Comparison of ENCODE assay signal across 8 cellular contexts in the genomic region with DNA sequence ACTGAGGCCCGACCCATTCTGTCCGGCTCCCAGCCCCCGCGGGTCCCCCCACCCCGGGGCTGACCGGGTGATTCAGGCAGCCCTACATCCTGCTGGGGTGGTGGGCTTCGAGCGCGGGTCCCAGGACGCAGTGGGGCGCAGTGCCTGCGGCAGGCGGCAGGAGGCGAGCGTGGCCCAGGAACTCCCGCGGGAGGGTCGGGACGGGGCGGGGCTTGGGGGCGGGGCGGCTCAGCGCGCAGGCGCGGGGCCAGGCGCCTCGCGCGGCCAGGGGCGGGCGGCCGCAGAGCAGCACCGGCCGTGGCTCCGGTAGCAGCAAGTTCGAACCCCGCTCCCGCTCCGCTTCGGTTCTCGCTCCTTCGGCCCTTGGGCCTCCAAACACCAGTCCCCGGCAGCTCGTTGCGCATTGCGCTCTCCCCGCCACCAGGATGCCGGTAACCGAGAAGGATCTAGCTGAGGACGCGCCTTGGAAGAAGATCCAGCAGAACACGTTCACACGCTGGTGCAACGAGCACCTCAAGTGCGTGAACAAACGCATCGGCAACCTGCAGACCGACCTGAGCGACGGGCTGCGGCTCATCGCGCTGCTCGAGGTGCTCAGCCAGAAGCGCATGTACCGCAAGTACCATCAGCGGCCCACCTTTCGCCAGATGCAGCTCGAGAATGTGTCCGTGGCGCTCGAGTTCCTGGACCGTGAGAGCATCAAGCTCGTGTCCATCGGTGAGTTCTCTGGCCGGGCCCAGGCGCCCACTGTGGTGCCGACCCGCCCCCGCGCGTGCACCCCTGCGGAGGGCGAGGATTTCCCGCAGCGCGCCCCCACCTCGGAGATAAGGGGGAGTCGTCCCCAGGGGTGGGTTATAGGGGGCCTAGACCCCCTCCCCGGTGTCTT. TPM values are rescaled to one million over a fixed set of nuclear protein-coding genes. Genes with fewer than 3 reads are reported as not detected.
DNase-seq lines count a peak whose midpoint lies in the region; ATAC-seq and TF ChIP-seq lines count a peak whose summit lies in the region.

A gene with protein sequence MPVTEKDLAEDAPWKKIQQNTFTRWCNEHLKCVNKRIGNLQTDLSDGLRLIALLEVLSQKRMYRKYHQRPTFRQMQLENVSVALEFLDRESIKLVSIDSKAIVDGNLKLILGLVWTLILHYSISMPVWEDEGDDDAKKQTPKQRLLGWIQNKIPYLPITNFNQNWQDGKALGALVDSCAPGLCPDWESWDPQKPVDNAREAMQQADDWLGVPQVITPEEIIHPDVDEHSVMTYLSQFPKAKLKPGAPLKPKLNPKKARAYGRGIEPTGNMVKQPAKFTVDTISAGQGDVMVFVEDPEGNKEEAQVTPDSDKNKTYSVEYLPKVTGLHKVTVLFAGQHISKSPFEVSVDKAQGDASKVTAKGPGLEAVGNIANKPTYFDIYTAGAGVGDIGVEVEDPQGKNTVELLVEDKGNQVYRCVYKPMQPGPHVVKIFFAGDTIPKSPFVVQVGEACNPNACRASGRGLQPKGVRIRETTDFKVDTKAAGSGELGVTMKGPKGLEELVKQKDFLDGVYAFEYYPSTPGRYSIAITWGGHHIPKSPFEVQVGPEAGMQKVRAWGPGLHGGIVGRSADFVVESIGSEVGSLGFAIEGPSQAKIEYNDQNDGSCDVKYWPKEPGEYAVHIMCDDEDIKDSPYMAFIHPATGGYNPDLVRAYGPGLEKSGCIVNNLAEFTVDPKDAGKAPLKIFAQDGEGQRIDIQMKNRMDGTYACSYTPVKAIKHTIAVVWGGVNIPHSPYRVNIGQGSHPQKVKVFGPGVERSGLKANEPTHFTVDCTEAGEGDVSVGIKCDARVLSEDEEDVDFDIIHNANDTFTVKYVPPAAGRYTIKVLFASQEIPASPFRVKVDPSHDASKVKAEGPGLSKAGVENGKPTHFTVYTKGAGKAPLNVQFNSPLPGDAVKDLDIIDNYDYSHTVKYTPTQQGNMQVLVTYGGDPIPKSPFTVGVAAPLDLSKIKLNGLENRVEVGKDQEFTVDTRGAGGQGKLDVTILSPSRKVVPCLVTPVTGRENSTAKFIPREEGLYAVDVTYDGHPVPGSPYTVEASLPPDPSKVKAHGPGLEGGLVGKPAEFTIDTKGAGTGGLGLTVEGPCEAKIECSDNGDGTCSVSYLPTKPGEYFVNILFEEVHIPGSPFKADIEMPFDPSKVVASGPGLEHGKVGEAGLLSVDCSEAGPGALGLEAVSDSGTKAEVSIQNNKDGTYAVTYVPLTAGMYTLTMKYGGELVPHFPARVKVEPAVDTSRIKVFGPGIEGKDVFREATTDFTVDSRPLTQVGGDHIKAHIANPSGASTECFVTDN (N-terminal part only) (plus strand): TSS at position 283 of the 886 bp plus-strand sequence. CDS start 143 bp downstream, at position 426.

- ATAC-seq in GM19035 (IDR thresholded peaks at IDR 0.05; ENCODE audit: unreplicated experiment): peak; percentile 70
- ATAC-seq in HG03520 (IDR thresholded peaks at IDR 0.05; ENCODE audit: unreplicated experiment): peak; percentile 68

- H3K27ac ChIP-seq in SJCRH30 (no peak within 1 kb of the TSS), neuronal stem cell (replicated peaks; ENCODE audit: low read length) (no peak within 1 kb of the TSS), substantia nigra (ENCODE audit: low read depth, low read length, poor library complexity, severe bottlenecking) (peak within 1 kb of the TSS; percentile 75)

- peak within 1 kb of the TSS; percentile 98 for H4K8ac ChIP-seq in neuronal stem cell (ENCODE audit: low read depth, low read length)

- H4K91ac ChIP-seq in neuronal stem cell (ENCODE audit: low read depth, low read length, poor library complexity): no peak within 1 kb of the TSS

- peak within 1 kb of the TSS; percentile 80 for H2AK5ac ChIP-seq in neuronal stem cell (ENCODE audit: low read depth, low read length)

- H2BK12ac ChIP-seq in neuronal stem cell (ENCODE audit: low read length): peak within 1 kb of the TSS; percentile 76

- peak within 1 kb of the TSS; percentile 98 for H2AFZ ChIP-seq in neuronal stem cell (ENCODE audit: low read length)

- H3K23ac ChIP-seq in neuronal stem cell (ENCODE audit: low read depth, low read length, poor library complexity): peak within 1 kb of the TSS; percentile 94

- no CpG with 5 or more reads among the region's 91 CpGs for WGBS in neuronal stem cell (ENCODE audit: extremely low coverage in 2 of 2, insufficient read length in 2 of 2, insufficient replicate concordance in 1 of 2), 2 donors

- no peaks in the 10 kb centered on the region for H3K9me3 ChIP-seq in BE2C
- no peaks in the 10 kb centered on the region for H3K9me3 ChIP-seq in SJCRH30 (replicated peaks)
- H3K9me3 ChIP-seq in neuronal stem cell (replicated peaks in 1 of 2; ENCODE audit: control insufficient read depth in 2 of 2, insufficient read depth in 1 of 2, low read depth in 1 of 2, low read length in 2 of 2): no peaks in the 10 kb centered on the region

- H3K4me3 ChIP-seq in BE2C (ENCODE audit: low read depth, low read length) (peak within 1 kb of the TSS; percentile 87), SJCRH30 (peak within 1 kb of the TSS; percentile 79), neuronal stem cell (ENCODE audit: low read length in 2 of 2) (peak within 1 kb of the TSS; percentile 91 to 93)

- no peak within 1 kb of the TSS for H3K4ac ChIP-seq in neuronal stem cell (ENCODE audit: low read length)

- peak; percentile 42 for TF ChIP-seq CTCF in BE2C (IDR thresholded peaks at IDR 0.05; ENCODE audit: low read depth, low read length)

- peak within 1 kb of the TSS; percentile 99 for H3K9ac ChIP-seq in neuronal stem cell (ENCODE audit: low read depth, low read length, poor library complexity)

- peak within 1 kb of the TSS; percentile 91 for H2BK5ac ChIP-seq in neuronal stem cell (ENCODE audit: low read length)

- H3K4me2 ChIP-seq in neuronal stem cell (ENCODE audit: insufficient read depth, low read length, poor library complexity, severe bottlenecking): peak within 1 kb of the TSS; percentile 86

- H3K4me1 ChIP-seq in BE2C (no peaks in the 10 kb centered on the region), SJCRH30 (peaks cover 12% of the 10 kb centered on the region), neuronal stem cell (ENCODE audit: control insufficient read depth in 2 of 2, insufficient read depth in 1 of 2, low read depth in 1 of 2, low read length in 2 of 2) (peaks cover 7 to 9% of the 10 kb centered on the region in 2 donors)

- DNase-seq in BE2C (peak; percentile 78), SJCRH30 (peak; percentile 51 to 73), foreskin melanocyte (peak; percentile 34), neuronal stem cell (ENCODE audit: low spot score) (peak; percentile 68), substantia nigra (lab: John Stamatoyannopoulos, UW) (peak in 46 of 49 donors; percentile 18 to 86 (median 65))
- peak; percentile 70 for DNase-seq in activated gamma-delta T cell treated with anti-CD3 and anti-CD28 coated beads, Interleukin-2, amount 50 U/mL, for 16 hours (ENCODE audit: low read depth)

- no peaks in the 10 kb centered on the region for H3K36me3 ChIP-seq in BE2C
- no peaks in the 10 kb centered on the region for H3K36me3 ChIP-seq in SJCRH30
- no peaks in the 10 kb centered on the region for H3K36me3 ChIP-seq in neuronal stem cell (replicated peaks in 1 of 2; ENCODE audit: control insufficient read depth in 2 of 2, insufficient read depth in 2 of 2, low read length in 2 of 2)

- H3K14ac ChIP-seq in neuronal stem cell (ENCODE audit: low read length): peak within 1 kb of the TSS; percentile 99

- peak within 1 kb of the TSS; percentile 53 for H2BK120ac ChIP-seq in neuronal stem cell (ENCODE audit: low read depth, low read length)

- H3K27me3 ChIP-seq in BE2C (no peaks in the 10 kb centered on the region), SJCRH30 (no peaks in the 10 kb centered on the region), neuronal stem cell (ENCODE audit: control insufficient read depth in 3 of 3, insufficient read depth in 3 of 3, low read depth in 1 of 3, low read length in 3 of 3) (no peaks in the 10 kb centered on the region)

- peaks cover 7% of the 10 kb centered on the region for H3K79me1 ChIP-seq in neuronal stem cell (ENCODE audit: low read depth, low read length)

- H2BK15ac ChIP-seq in neuronal stem cell (ENCODE audit: low read length): peak within 1 kb of the TSS; percentile 78

- peak within 1 kb of the TSS; percentile 99 for H3K18ac ChIP-seq in neuronal stem cell (ENCODE audit: low read length)

RNA-seq across cellular contexts. Expression of the gene that starts here (rescaled TPM):
- polyA plus RNA-seq in BE2C (2012; ENCODE audit: insufficient read depth, insufficient read length, low read depth): 20.1 TPM
- 22.5 and 24.1 TPM in 2 replicates for total RNA-seq in SJCRH30 (2014; rRNA removed; shearing (Covaris generic))
- polyA plus RNA-seq in neuronal stem cell (2013, experiment 1 of 2): 19.0 TPM
- 20.1 TPM for polyA plus RNA-seq in neuronal stem cell (2013, experiment 2 of 2)
